ENCODE assay signal across 1 cellular context in genomic region chr16:10385725-10386516, GRCh38.
TF ChIP-seq lines count a peak whose summit lies in the region.

A gene with protein sequence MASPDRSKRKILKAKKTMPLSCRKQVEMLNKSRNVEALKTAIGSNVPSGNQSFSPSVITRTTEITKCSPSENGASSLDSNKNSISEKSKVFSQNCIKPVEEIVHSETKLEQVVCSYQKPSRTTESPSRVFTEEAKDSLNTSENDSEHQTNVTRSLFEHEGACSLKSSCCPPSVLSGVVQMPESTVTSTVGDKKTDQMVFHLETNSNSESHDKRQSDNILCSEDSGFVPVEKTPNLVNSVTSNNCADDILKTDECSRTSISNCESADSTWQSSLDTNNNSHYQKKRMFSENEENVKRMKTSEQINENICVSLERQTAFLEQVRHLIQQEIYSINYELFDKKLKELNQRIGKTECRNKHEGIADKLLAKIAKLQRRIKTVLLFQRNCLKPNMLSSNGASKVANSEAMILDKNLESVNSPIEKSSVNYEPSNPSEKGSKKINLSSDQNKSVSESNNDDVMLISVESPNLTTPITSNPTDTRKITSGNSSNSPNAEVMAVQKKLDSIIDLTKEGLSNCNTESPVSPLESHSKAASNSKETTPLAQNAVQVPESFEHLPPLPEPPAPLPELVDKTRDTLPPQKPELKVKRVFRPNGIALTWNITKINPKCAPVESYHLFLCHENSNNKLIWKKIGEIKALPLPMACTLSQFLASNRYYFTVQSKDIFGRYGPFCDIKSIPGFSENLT (plus strand): TSS chr16:10386061. CDS start chr16:10430621, 44,560 bp downstream.

TF ChIP-seq in HepG2, 621 proteins besides CTCF, POLR2A, EP300 and RAD21 (continued from another document and continues in another):
- peak; percentile 97 for TF ChIP-seq NFYB (CRISPR knock-in tag; IDR thresholded peaks at IDR 0.05)
- TF ChIP-seq ZNF17 (CRISPR knock-in tag; IDR thresholded peaks at IDR 0.05), result no peak
- TF ChIP-seq ZNF383 (CRISPR knock-in tag; IDR thresholded peaks at IDR 0.05; ENCODE audit: borderline replicate concordance), result no peak
- TF ChIP-seq TAF15 (IDR thresholded peaks at IDR 0.05; ENCODE audit: low read depth, low read length, poor library complexity, severe bottlenecking), result peak; percentile 99
- TF ChIP-seq CEBPZ (IDR thresholded peaks at IDR 0.05; ENCODE audit: low read length), result no peak
- TF ChIP-seq ZSCAN20 (CRISPR knock-in tag; IDR thresholded peaks at IDR 0.05; ENCODE audit: borderline replicate concordance), result no peak; the same call in none of the 2 replicates
- TF ChIP-seq REXO4 (CRISPR knock-in tag; IDR thresholded peaks at IDR 0.05; ENCODE audit: borderline replicate concordance), result no peak
- TF ChIP-seq SRSF9 (IDR thresholded peaks at IDR 0.05; ENCODE audit: borderline replicate concordance, insufficient read depth, low read depth, low read length, poor library complexity, severe bottlenecking), result no peak
- TF ChIP-seq ZNF780A (CRISPR knock-in tag; IDR thresholded peaks at IDR 0.05), result peak; percentile 92
- peak; percentile 85; the same call in 1 of the 2 replicates for TF ChIP-seq ZNF431 (CRISPR knock-in tag; IDR thresholded peaks at IDR 0.05; ENCODE audit: borderline replicate concordance, low read depth)
- TF ChIP-seq, protein P1, sequence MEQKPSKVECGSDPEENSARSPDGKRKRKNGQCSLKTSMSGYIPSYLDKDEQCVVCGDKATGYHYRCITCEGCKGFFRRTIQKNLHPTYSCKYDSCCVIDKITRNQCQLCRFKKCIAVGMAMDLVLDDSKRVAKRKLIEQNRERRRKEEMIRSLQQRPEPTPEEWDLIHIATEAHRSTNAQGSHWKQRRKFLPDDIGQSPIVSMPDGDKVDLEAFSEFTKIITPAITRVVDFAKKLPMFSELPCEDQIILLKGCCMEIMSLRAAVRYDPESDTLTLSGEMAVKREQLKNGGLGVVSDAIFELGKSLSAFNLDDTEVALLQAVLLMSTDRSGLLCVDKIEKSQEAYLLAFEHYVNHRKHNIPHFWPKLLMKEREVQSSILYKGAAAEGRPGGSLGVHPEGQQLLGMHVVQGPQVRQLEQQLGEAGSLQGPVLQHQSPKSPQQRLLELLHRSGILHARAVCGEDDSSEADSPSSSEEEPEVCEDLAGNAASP (CRISPR knock-in tag; IDR thresholded peaks at IDR 0.05; ENCODE audit: borderline replicate concordance), result peak; percentile 92
- peak; percentile 94 for TF ChIP-seq PCBP1 (IDR thresholded peaks at IDR 0.05; ENCODE audit: borderline replicate concordance, low read depth, low read length)
- 0 out of 2 replicates have a peak, but pooled peaks have one; percentile 50 for TF ChIP-seq ZNF3 (CRISPR knock-in tag; IDR thresholded peaks at IDR 0.05)
- TF ChIP-seq ZBTB43 (CRISPR knock-in tag; conservative IDR thresholded peaks at IDR 0.05), result peak; percentile 83
- TF ChIP-seq, protein P2, sequence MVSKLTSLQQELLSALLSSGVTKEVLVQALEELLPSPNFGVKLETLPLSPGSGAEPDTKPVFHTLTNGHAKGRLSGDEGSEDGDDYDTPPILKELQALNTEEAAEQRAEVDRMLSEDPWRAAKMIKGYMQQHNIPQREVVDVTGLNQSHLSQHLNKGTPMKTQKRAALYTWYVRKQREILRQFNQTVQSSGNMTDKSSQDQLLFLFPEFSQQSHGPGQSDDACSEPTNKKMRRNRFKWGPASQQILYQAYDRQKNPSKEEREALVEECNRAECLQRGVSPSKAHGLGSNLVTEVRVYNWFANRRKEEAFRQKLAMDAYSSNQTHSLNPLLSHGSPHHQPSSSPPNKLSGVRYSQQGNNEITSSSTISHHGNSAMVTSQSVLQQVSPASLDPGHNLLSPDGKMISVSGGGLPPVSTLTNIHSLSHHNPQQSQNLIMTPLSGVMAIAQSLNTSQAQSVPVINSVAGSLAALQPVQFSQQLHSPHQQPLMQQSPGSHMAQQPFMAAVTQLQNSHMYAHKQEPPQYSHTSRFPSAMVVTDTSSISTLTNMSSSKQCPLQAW (CRISPR knock-in tag; IDR thresholded peaks at IDR 0.05), result peak; percentile 74
- TF ChIP-seq EED (CRISPR knock-in tag; IDR thresholded peaks at IDR 0.05), result peak; percentile 95
- TF ChIP-seq TARDBP (CRISPR knock-in tag; IDR thresholded peaks at IDR 0.05), result peak; percentile 98
- TF ChIP-seq ZNF746 (CRISPR knock-in tag; IDR thresholded peaks at IDR 0.05), result peak; percentile 79
- TF ChIP-seq TCF7L2 (IDR thresholded peaks at IDR 0.05; ENCODE audit: low read depth, low read length), result no peak
- no peak for TF ChIP-seq ZNF75D (CRISPR knock-in tag; IDR thresholded peaks at IDR 0.05; ENCODE audit: borderline replicate concordance)
- TF ChIP-seq, protein P3, sequence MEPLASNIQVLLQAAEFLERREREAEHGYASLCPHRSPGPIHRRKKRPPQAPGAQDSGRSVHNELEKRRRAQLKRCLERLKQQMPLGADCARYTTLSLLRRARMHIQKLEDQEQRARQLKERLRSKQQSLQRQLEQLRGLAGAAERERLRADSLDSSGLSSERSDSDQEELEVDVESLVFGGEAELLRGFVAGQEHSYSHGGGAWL (CRISPR knock-in tag; IDR thresholded peaks at IDR 0.05), result peak; percentile 99
- no peak for TF ChIP-seq RFX3 (CRISPR knock-in tag; IDR thresholded peaks at IDR 0.05)
- TF ChIP-seq, protein P4, sequence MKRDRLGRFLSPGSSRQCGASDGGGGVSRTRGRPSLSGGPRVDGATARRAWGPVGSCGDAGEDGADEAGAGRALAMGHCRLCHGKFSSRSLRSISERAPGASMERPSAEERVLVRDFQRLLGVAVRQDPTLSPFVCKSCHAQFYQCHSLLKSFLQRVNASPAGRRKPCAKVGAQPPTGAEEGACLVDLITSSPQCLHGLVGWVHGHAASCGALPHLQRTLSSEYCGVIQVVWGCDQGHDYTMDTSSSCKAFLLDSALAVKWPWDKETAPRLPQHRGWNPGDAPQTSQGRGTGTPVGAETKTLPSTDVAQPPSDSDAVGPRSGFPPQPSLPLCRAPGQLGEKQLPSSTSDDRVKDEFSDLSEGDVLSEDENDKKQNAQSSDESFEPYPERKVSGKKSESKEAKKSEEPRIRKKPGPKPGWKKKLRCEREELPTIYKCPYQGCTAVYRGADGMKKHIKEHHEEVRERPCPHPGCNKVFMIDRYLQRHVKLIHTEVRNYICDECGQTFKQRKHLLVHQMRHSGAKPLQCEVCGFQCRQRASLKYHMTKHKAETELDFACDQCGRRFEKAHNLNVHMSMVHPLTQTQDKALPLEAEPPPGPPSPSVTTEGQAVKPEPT (CRISPR knock-in tag; IDR thresholded peaks at IDR 0.05; ENCODE audit: low read depth), result peak; percentile 97
- TF ChIP-seq ISL2 (CRISPR knock-in tag; IDR thresholded peaks at IDR 0.05), result peak; percentile 83
- peak; percentile 99 for TF ChIP-seq ZNF124 (CRISPR knock-in tag; IDR thresholded peaks at IDR 0.05)
- no peak; the same call in 1 of the 2 replicates for TF ChIP-seq ZNF678 (CRISPR knock-in tag; IDR thresholded peaks at IDR 0.05)
- TF ChIP-seq, protein P5, sequence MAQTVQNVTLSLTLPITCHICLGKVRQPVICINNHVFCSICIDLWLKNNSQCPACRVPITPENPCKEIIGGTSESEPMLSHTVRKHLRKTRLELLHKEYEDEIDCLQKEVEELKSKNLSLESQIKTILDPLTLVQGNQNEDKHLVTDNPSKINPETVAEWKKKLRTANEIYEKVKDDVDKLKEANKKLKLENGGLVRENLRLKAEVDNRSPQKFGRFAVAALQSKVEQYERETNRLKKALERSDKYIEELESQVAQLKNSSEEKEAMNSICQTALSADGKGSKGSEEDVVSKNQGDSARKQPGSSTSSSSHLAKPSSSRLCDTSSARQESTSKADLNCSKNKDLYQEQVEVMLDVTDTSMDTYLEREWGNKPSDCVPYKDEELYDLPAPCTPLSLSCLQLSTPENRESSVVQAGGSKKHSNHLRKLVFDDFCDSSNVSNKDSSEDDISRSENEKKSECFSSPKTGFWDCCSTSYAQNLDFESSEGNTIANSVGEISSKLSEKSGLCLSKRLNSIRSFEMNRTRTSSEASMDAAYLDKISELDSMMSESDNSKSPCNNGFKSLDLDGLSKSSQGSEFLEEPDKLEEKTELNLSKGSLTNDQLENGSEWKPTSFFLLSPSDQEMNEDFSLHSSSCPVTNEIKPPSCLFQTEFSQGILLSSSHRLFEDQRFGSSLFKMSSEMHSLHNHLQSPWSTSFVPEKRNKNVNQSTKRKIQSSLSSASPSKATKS (CRISPR knock-in tag; IDR thresholded peaks at IDR 0.05), result no peak
- peak; percentile 86; the same call in 1 of the 2 replicates for TF ChIP-seq ZNF737 (CRISPR knock-in tag; IDR thresholded peaks at IDR 0.05; ENCODE audit: borderline replicate concordance)
- TF ChIP-seq KDM4B (CRISPR knock-in tag; IDR thresholded peaks at IDR 0.05), result peak; percentile 99
- TF ChIP-seq ZC3H4 (CRISPR knock-in tag; IDR thresholded peaks at IDR 0.05; ENCODE audit: borderline replicate concordance), result 0 out of 2 replicates have a peak, but pooled peaks have one; percentile 71
- TF ChIP-seq RFX1 (IDR thresholded peaks at IDR 0.05), result no peak
- TF ChIP-seq SPEN (CRISPR knock-in tag; IDR thresholded peaks at IDR 0.05; ENCODE audit: low read depth), result peak; percentile 89
- peak; percentile 93; the same call in 1 of the 2 replicates for TF ChIP-seq ZNF766 (CRISPR knock-in tag; IDR thresholded peaks at IDR 0.05; ENCODE audit: borderline replicate concordance)
- TF ChIP-seq ZNF703 (CRISPR knock-in tag; IDR thresholded peaks at IDR 0.05; ENCODE audit: borderline replicate concordance), result peak; percentile 92
- TF ChIP-seq, protein P6, sequence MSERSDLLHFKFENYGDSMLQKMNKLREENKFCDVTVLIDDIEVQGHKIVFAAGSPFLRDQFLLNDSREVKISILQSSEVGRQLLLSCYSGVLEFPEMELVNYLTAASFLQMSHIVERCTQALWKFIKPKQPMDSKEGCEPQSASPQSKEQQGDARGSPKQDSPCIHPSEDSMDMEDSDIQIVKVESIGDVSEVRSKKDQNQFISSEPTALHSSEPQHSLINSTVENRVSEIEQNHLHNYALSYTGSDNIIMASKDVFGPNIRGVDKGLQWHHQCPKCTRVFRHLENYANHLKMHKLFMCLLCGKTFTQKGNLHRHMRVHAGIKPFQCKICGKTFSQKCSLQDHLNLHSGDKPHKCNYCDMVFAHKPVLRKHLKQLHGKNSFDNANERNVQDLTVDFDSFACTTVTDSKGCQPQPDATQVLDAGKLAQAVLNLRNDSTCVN (CRISPR knock-in tag; IDR thresholded peaks at IDR 0.05; ENCODE audit: borderline replicate concordance), result peak; percentile 94
- peak; percentile 95 for TF ChIP-seq ZBTB7B (CRISPR knock-in tag; IDR thresholded peaks at IDR 0.05)
- TF ChIP-seq ZNF841 (CRISPR knock-in tag; IDR thresholded peaks at IDR 0.05; ENCODE audit: borderline replicate concordance), result peak; percentile 66; the same call in 1 of the 2 replicates
- TF ChIP-seq, protein P7, sequence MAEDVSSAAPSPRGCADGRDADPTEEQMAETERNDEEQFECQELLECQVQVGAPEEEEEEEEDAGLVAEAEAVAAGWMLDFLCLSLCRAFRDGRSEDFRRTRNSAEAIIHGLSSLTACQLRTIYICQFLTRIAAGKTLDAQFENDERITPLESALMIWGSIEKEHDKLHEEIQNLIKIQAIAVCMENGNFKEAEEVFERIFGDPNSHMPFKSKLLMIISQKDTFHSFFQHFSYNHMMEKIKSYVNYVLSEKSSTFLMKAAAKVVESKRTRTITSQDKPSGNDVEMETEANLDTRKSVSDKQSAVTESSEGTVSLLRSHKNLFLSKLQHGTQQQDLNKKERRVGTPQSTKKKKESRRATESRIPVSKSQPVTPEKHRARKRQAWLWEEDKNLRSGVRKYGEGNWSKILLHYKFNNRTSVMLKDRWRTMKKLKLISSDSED (CRISPR knock-in tag; IDR thresholded peaks at IDR 0.05), result peak; percentile 43; the same call in 1 of the 2 replicates
- TF ChIP-seq ZNF337 (CRISPR knock-in tag; IDR thresholded peaks at IDR 0.05; ENCODE audit: borderline replicate concordance, low read depth), result peak; percentile 86; the same call in 1 of the 2 replicates
- TF ChIP-seq ZNF292 (CRISPR knock-in tag; IDR thresholded peaks at IDR 0.05; ENCODE audit: borderline replicate concordance, low read depth), result peak; percentile 98
- TF ChIP-seq MAZ (IDR thresholded peaks at IDR 0.05; ENCODE audit: borderline replicate concordance, low read depth, low read length), result no peak
- peak; percentile 97 for TF ChIP-seq MAZ (CRISPR knock-in tag; IDR thresholded peaks at IDR 0.05; ENCODE audit: low read depth)
- peak; percentile 51; the same call in 1 of the 2 replicates for TF ChIP-seq ZNF652 (CRISPR knock-in tag; IDR thresholded peaks at IDR 0.05; ENCODE audit: borderline replicate concordance, low read depth)
- TF ChIP-seq NONO (IDR thresholded peaks at IDR 0.05), result no peak
- TF ChIP-seq NONO (CRISPR knock-in tag; conservative IDR thresholded peaks at IDR 0.05), result peak; percentile 100
- TF ChIP-seq MYNN (CRISPR knock-in tag; IDR thresholded peaks at IDR 0.05; ENCODE audit: low read depth), result peak; percentile 92; the same call in 1 of the 2 replicates
- peak; percentile 84 for TF ChIP-seq MXD4 (CRISPR knock-in tag; IDR thresholded peaks at IDR 0.05)
- peak; percentile 91 for TF ChIP-seq ZNF232 (CRISPR knock-in tag; IDR thresholded peaks at IDR 0.05; ENCODE audit: borderline replicate concordance)
- peak; percentile 98 for TF ChIP-seq REL (CRISPR knock-in tag; conservative IDR thresholded peaks at IDR 0.05)
- TF ChIP-seq POLR2AphosphoS2 (IDR thresholded peaks at IDR 0.05; ENCODE audit: low read depth, low read length), result peak; percentile 87; the same call in 1 of the 2 replicates
